8 cellular contexts compared by ENCODE assay signal in genomic region chr3:46845397-46845859, GRCh38. TPM values are rescaled to one million over a fixed set of nuclear protein-coding genes. Genes with fewer than 3 reads are reported as not detected.
DNase-seq lines count a peak whose midpoint lies in the region; ATAC-seq, FAIRE-seq and TF ChIP-seq lines count a peak whose summit lies in the region.

No MANE protein-coding gene starts in this region.

- H2BK15ac ChIP-seq in H1 (ENCODE audit: low read length): peak overlapping the region; percentile 95; the same call in 1 of the 2 replicates

- no peaks in the 10 kb centered on the region for H3K4me1 ChIP-seq in OCI-LY7 (ENCODE audit: insufficient read depth, low read length, poor library complexity, severe bottlenecking)
- peaks cover 0 to 10% (median 8%) of the 10 kb centered on the region in 4 experiments; a peak in 6 of 7 replicates for H3K4me1 ChIP-seq in H1 (replicated peaks in 1 of 4; ENCODE audit: control insufficient read depth in 3 of 4, insufficient read depth in 4 of 4, low read length in 3 of 4)

- H4K5ac ChIP-seq in H1 (ENCODE audit: insufficient read length, low read depth, low read length): peak overlapping the region; percentile 12

- H3K4me2 ChIP-seq in OCI-LY7 (ENCODE audit: low read length) (peak overlapping the region; percentile 33; the same call in 1 of the 2 replicates), H1 (ENCODE audit: insufficient read depth in 1 of 2, low read depth in 2 of 2, low read length in 2 of 2) (peak overlapping the region; percentile 63 to 64)

- ATAC-seq in GM18520 (IDR thresholded peaks at IDR 0.05; ENCODE audit: unreplicated experiment): no peak

- no peak for TF ChIP-seq CTCF in OCI-LY7 (conservative IDR thresholded peaks at IDR 0.05; ENCODE audit: low read length)
- no peak for TF ChIP-seq CTCF in H1 (IDR thresholded peaks at IDR 0.05; ENCODE audit: control extremely low read depth in 1 of 3, insufficient read depth in 1 of 3, low read depth in 1 of 3, low read length in 3 of 3)
- no peak for TF ChIP-seq CTCF in type B pancreatic cell (conservative IDR thresholded peaks at IDR 0.05)

- peaks cover 4% of the 10 kb centered on the region for H3K27me3 Mint-ChIP-seq in type B pancreatic cell

- peaks cover 4% of the 10 kb centered on the region; the same call in 1 of the 2 replicates for H3K23me2 ChIP-seq in H1 (ENCODE audit: low read depth, low read length)

- H3K9me3 ChIP-seq in OCI-LY7 (ENCODE audit: low read length) (peaks cover 18% of the 10 kb centered on the region; the same call in 1 of the 2 replicates), H1 (ENCODE audit: insufficient read depth in 2 of 2, low read depth in 1 of 2, low read length in 1 of 2) (peaks cover 0 to 2% of the 10 kb centered on the region in 2 experiments; a peak in 1 of 4 replicates)

- no peak overlapping the region for H2AK5ac ChIP-seq in H1 (ENCODE audit: low read depth, low read length)

- intact Hi-C loops in OCI-LY7 (cut with micrococcal nuclease; ENCODE audit: unreplicated experiment): no loop called here

- peak overlapping the region; percentile 80 for H2BK12ac ChIP-seq in H1 (ENCODE audit: low read depth, low read length)

- H3K27ac ChIP-seq in OCI-LY7 (ENCODE audit: low read depth, low read length, poor library complexity, severe bottlenecking): no peak overlapping the region
- H3K27ac ChIP-seq in H1 (ENCODE audit: low read depth, low read length): peak overlapping the region; percentile 20; the same call in 1 of the 2 replicates

- TF ChIP-seq RAD21 in H1 (IDR thresholded peaks at IDR 0.05 in 1 of 2, conservative IDR thresholded peaks at IDR 0.05 in 1 of 2; ENCODE audit: low read depth in 2 of 2, low read length in 2 of 2): no peak; a peak in 1 of 4 replicates

- H3K14ac ChIP-seq in H1 (ENCODE audit: insufficient read length): no peak overlapping the region

- H3K4ac ChIP-seq in H1 (replicated peaks; ENCODE audit: insufficient read length, low read depth, low read length): no peak overlapping the region

- no peaks in the 10 kb centered on the region for H3K79me1 ChIP-seq in H1 (ENCODE audit: low read depth, low read length)

- H3K36me3 ChIP-seq in OCI-LY7 (ENCODE audit: insufficient read depth, low read length) (no peaks in the 10 kb centered on the region), H1 (ENCODE audit: control insufficient read depth in 2 of 4, insufficient read depth in 4 of 4, low read length in 3 of 4) (no peaks in the 10 kb centered on the region)

- peak overlapping the region; percentile 76 for H3K27ac Mint-ChIP-seq in type B pancreatic cell

- H2BK20ac ChIP-seq in H1 (ENCODE audit: low read length): no peak overlapping the region

- TF ChIP-seq EP300 in H1 (IDR thresholded peaks at IDR 0.05; ENCODE audit: borderline replicate concordance in 1 of 2, low read depth in 2 of 2, low read length in 2 of 2): no peak

- H2BK120ac ChIP-seq in H1 (replicated peaks; ENCODE audit: low read depth, low read length): no peak overlapping the region

- DNase-seq in ELR (ENCODE audit: low read depth) (peak; percentile 46), H54 (ENCODE audit: insufficient read length, low spot score) (peak; percentile 73), OCI-LY7 (ENCODE audit: low spot score) (no peak), H1 (ENCODE audit: low read depth in 1 of 2, low spot score in 2 of 2) (no peak), mesenteric fat pad (ENCODE audit: low spot score) (peak; percentile 92), type B pancreatic cell (ENCODE audit: extremely low spot score, unreplicated experiment) (no peak), globus pallidus (ENCODE audit: low spot score) (no peak)

- POLR2A ChIA-PET in OCI-LY7 (lab: Charles Lee): interaction anchor here (0.7 to 0.8 kb wide), 2 partner anchors 69 to 1754 kb away, joined by 3 to 12 read pairs; no protein-coding TSS in a partner anchor
- POLR2A ChIA-PET in H1 (lab: Charles Lee; ENCODE audit: partially characterized antibody): interaction anchor here (1.1 to 1.8 kb wide), 5 partner anchors 14 to 271 kb away, joined by 3 to 5 read pairs (median 4); no protein-coding TSS in a partner anchor

- H3K79me2 ChIP-seq in OCI-LY7 (ENCODE audit: insufficient read depth, low read depth, low read length) (no peaks in the 10 kb centered on the region), H1 (ENCODE audit: control insufficient read depth in 1 of 2, insufficient read depth in 2 of 2, low read length in 2 of 2) (no peaks in the 10 kb centered on the region)

- no TSS peak for BruUV-seq in OCI-LY7 (replicated peaks; lab: Mats Ljungman, UMichigan)

- no peak for FAIRE-seq in H54 (lab: Jason Lieb, UNC)
- FAIRE-seq in H1 (lab: Jason Lieb, UNC): no peak

- H4K91ac ChIP-seq in H1 (replicated peaks; ENCODE audit: insufficient read length, low read length): peak overlapping the region; percentile 48

- WGBS in H1 (ENCODE audit: extremely low coverage in 1 of 2, insufficient coverage in 1 of 2, insufficient read length in 1 of 2, insufficient replicate concordance in 2 of 2, low coverage in 1 of 2, low lambda C conversion rate in 2 of 2, missing lambda C conversion rate in 1 of 2), 2 experiments: 24% methylated on average over 14 of the region's 23 CpGs; no CpG with 5 or more reads in 1 of the 2 experiments

- no peaks in the 10 kb centered on the region for H3K9me2 ChIP-seq in OCI-LY7 (ENCODE audit: insufficient read depth, low read length)

- peaks cover 0 to 13% (median 5%) of the 10 kb centered on the region in 4 experiments; a peak in 4 of 7 replicates for H3K27me3 ChIP-seq in H1 (replicated peaks in 1 of 4; ENCODE audit: control insufficient read depth in 3 of 4, extremely low read depth in 1 of 4, insufficient read depth in 3 of 4, low read length in 3 of 4)

- no peak overlapping the region for H3K23ac ChIP-seq in H1 (ENCODE audit: insufficient read length)

- H4K20me1 ChIP-seq in OCI-LY7 (ENCODE audit: insufficient read depth, low read length): no peaks in the 10 kb centered on the region
- H4K20me1 ChIP-seq in H1 (replicated peaks in 1 of 2; ENCODE audit: control insufficient read depth in 1 of 2, insufficient read depth in 2 of 2, low read length in 2 of 2): no peaks in the 10 kb centered on the region

- H3K4me3 Mint-ChIP-seq in type B pancreatic cell: peak overlapping the region; percentile 84

- H3K4me1 Mint-ChIP-seq in type B pancreatic cell (ENCODE audit: unreplicated experiment): peaks cover 19% of the 10 kb centered on the region

- peaks cover 12% of the 10 kb centered on the region for H3K9me3 Mint-ChIP-seq in type B pancreatic cell

- H2AFZ ChIP-seq in OCI-LY7 (ENCODE audit: low read length) (no peak overlapping the region), H1 (ENCODE audit: low read length) (peak overlapping the region; percentile 54; the same call in 1 of the 2 replicates)

- peaks cover 4% of the 10 kb centered on the region for H3K36me3 Mint-ChIP-seq in type B pancreatic cell

- peak overlapping the region; percentile 92 for H4K8ac ChIP-seq in H1 (ENCODE audit: extremely low read depth, insufficient read depth, low read length)

- H3K18ac ChIP-seq in H1 (ENCODE audit: extremely low read depth, low read length): peak overlapping the region; percentile 90

- CTCF ChIA-PET in OCI-LY7 (lab: Charles Lee; ENCODE audit: unreplicated experiment): no interaction called here
- CTCF ChIA-PET in H1 (lab: Charles Lee; ENCODE audit: partially characterized antibody): interaction anchor here (0.5 to 2.9 kb wide), 27 partner anchors 21 to 674 kb away, joined by 3 to 17 read pairs (median 5); no protein-coding TSS in a partner anchor

- H3K4me3 ChIP-seq in OCI-LY7 (ENCODE audit: low read depth, low read length, poor library complexity, severe bottlenecking) (no peak overlapping the region), H1 (ENCODE audit: extremely low read depth in 1 of 4, insufficient read depth in 2 of 4, low read depth in 3 of 4, low read length in 4 of 4) (peak overlapping the region; percentile 28 to 63 (median 37))

- no peak; the same call in 1 of the 2 replicates for TF ChIP-seq POLR2A in H54 (IDR thresholded peaks at IDR 0.05; ENCODE audit: low read depth, low read length)
- no peak for TF ChIP-seq POLR2A in H1 (IDR thresholded peaks at IDR 0.05; ENCODE audit: control extremely low read depth in 1 of 2, low read depth in 2 of 2, low read length in 2 of 2)

- H3K56ac ChIP-seq in H1 (replicated peaks; ENCODE audit: insufficient read length, low read depth, low read length): peak overlapping the region; percentile 61

- peak overlapping the region; percentile 78; the same call in 1 of the 2 replicates for H2BK5ac ChIP-seq in H1 (ENCODE audit: low read depth, low read length)

- H3K9ac ChIP-seq in H1 (replicated peaks in 1 of 4; ENCODE audit: extremely low read depth in 1 of 4, low read depth in 3 of 4, low read length in 3 of 4): peak overlapping the region in 2 of 4 experiments; percentile 36 to 38; a peak in 3 of 7 replicates

TF ChIP-seq in H1, 55 proteins besides CTCF, POLR2A, EP300 and RAD21 (continues in another document):
- no peak for TF ChIP-seq GTF2F1 (IDR thresholded peaks at IDR 0.05; ENCODE audit: borderline replicate concordance, low read depth, low read length)

RNA-seq across cellular contexts. Expression of gene MYL3, which starts 17.8 kb away (rescaled TPM):
- total RNA-seq in OCI-LY7 (2014; rRNA removed; shearing (Covaris generic)): not detected in 2 replicates
- total RNA-seq in OCI-LY7 (2022): not detected in 2 replicates
- not detected in 2 replicates for total RNA-seq in H1 (2021; fragmentation: NEBNext Ultra II Directional; extraction: Animal tissue kit (Norgen Biotek cat#: 25700))
- 0.06 TPM in 1 of 2 replicates, not detected in the other for polyA plus RNA-seq in H1 (2011; rRNA removed)
- 0.10 TPM for polyA plus RNA-seq in H1 (2011; cell fraction: cytosol; rRNA removed)
- polyA plus RNA-seq in H1 (2011; cell fraction: nucleus; rRNA removed): not detected
- 0.19 to 0.27 TPM in 2 of 4 replicates, not detected in the others for polyA plus RNA-seq in H1 (2012, experiment 1 of 2)
- polyA plus RNA-seq in H1 (2012, experiment 2 of 2): 0.33 TPM
- polyA plus RNA-seq in H1 (2013, experiment 1 of 2): 0.08 TPM
- polyA plus RNA-seq in H1 (2013, experiment 2 of 2): not detected
- polyA minus RNA-seq in H1 (2011; rRNA and poly(A)+ RNA removed): not detected in 2 replicates
- polyA minus RNA-seq in H1 (2011; cell fraction: cytosol; rRNA and poly(A)+ RNA removed): not detected
- not detected for polyA minus RNA-seq in H1 (2011; cell fraction: nucleus; rRNA and poly(A)+ RNA removed)
- total RNA-seq in mesenteric fat pad: 2.6 TPM
- total RNA-seq in type B pancreatic cell (ENCODE audit: low replicate concordance): 5.4 and 20.8 TPM in 2 replicates

RNA-seq across cellular contexts. Expression of gene PTH1R, which starts 32.1 kb away (rescaled TPM):
- not detected in 2 replicates for total RNA-seq in OCI-LY7 (2014; rRNA removed; shearing (Covaris generic))
- total RNA-seq in OCI-LY7 (2022): not detected in 2 replicates
- total RNA-seq in H1 (2021; fragmentation: NEBNext Ultra II Directional; extraction: Animal tissue kit (Norgen Biotek cat#: 25700)): 0.21 and 1.5 TPM in 2 replicates
- polyA plus RNA-seq in H1 (2011; rRNA removed): 0.57 and 1.9 TPM in 2 replicates
- 0.89 TPM for polyA plus RNA-seq in H1 (2011; cell fraction: cytosol; rRNA removed)
- 3.4 TPM for polyA plus RNA-seq in H1 (2011; cell fraction: nucleus; rRNA removed)
- polyA plus RNA-seq in H1 (2012, experiment 1 of 2): 0.27 to 1.1 TPM (median 0.67 TPM) in 4 replicates
- 0.54 TPM for polyA plus RNA-seq in H1 (2012, experiment 2 of 2)
- 0.63 TPM for polyA plus RNA-seq in H1 (2013, experiment 1 of 2)
- polyA plus RNA-seq in H1 (2013, experiment 2 of 2): 0.79 TPM
- 0.73 and 0.88 TPM in 2 replicates for polyA minus RNA-seq in H1 (2011; rRNA and poly(A)+ RNA removed)
- polyA minus RNA-seq in H1 (2011; cell fraction: cytosol; rRNA and poly(A)+ RNA removed): not detected
- 2.3 TPM for polyA minus RNA-seq in H1 (2011; cell fraction: nucleus; rRNA and poly(A)+ RNA removed)
- total RNA-seq in mesenteric fat pad: 16.3 TPM
- total RNA-seq in type B pancreatic cell (ENCODE audit: low replicate concordance): 63.0 and 83.1 TPM in 2 replicates

Comparison
In these comparisons a context has a peak if more than half of its experiments do, and no peak if none do; other contexts are left out.
1. DNase-seq: peak in ELR (single experiment), H54 (single experiment) and mesenteric fat pad (single experiment); none in OCI-LY7 (single experiment), H1 (0 of 2), type B pancreatic cell (single experiment) and globus pallidus (single experiment).